ENCODE assay signal across 13 cellular contexts in the genomic region with DNA sequence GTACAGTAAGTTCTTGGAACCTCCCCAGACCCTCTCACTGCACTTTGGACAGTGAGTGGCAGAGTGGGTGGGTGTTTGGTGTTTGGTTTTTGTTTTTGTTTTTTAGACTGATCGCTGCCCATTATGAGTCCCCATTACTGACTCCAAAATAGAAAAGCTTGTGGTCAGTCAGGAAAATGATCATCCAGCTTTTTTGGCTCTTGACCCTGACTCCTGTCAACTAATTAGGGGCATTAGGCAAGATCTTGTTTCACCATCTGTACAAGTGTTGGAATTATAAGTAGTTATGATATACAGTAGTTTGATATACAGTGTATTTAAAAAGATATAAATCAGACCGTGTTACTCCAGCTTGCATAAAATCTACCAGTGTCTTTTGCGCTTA. TPM values are rescaled to one million over a fixed set of nuclear protein-coding genes. Genes with fewer than 3 reads are reported as not detected.
DNase-seq lines count a peak whose midpoint lies in the region; ATAC-seq and TF ChIP-seq lines count a peak whose summit lies in the region.
"Had no signal": no experiment of that assay in that cellular context is flagged by ENCODE, and none has a peak within 500 bp of the region (broad histone marks: within the 10 kb centered on the region; RNA-seq: fewer than 3 reads in every experiment).

No MANE protein-coding gene starts in this region.

- H3K9me2 ChIP-seq in PC-9 (ENCODE audit: insufficient read depth) = no peaks in the 10 kb centered on the region

- no peaks in the 10 kb centered on the region for H3K27me3 ChIP-seq in PC-9 (ENCODE audit: insufficient read depth, low read depth)
- no peaks in the 10 kb centered on the region for H3K27me3 ChIP-seq in mammary epithelial cell (ENCODE audit: insufficient read depth, low read length)
- H3K27me3 ChIP-seq in muscle layer of colon (ENCODE audit: control insufficient read depth in 1 of 2, insufficient read depth in 2 of 2, low read length in 2 of 2) = no peaks in the 10 kb centered on the region
- H3K27me3 ChIP-seq in tibial artery = no peaks in the 10 kb centered on the region

- intact Hi-C loops in PC-9 (cut with micrococcal nuclease; ENCODE audit: unreplicated experiment) (loop anchor here (5.0 kb wide), 1 partner anchor 250 kb away; a partner anchor contains a TSS), mammary epithelial cell (cut with micrococcal nuclease) (loop anchor here (10.0 kb wide), 2 partner anchors 162 to 398 kb away; a partner anchor contains a TSS), tibial artery (cut with DNase I; ENCODE audit: low total_unique reads) (loop anchor here (10.0 kb wide), 1 partner anchor 1768 kb away; no protein-coding TSS in a partner anchor)

- H3K27ac ChIP-seq in PC-9 = peak overlapping the region; percentile 99
- peak overlapping the region; percentile 70 for H3K27ac ChIP-seq in mammary epithelial cell (ENCODE audit: insufficient read depth, low read depth, low read length)
- peak overlapping the region; percentile 73 for H3K27ac ChIP-seq in muscle layer of colon (ENCODE audit: low read depth, low read length)
- peak overlapping the region; percentile 96 to 98 for H3K27ac ChIP-seq in tibial artery

- no peak for ATAC-seq in HG03342 (IDR thresholded peaks at IDR 0.05; ENCODE audit: unreplicated experiment)
- ATAC-seq: activated CD8-positive, alpha-beta T cell treated with anti-CD3 and anti-CD28 coated beads for 36 hours; stimulated activated naive B cell treated with anti-CD40 and anti-IgM and Interleukin-4, amounts not matched to agents 10 μg/mL and 1 μg/mL and 100 μg/mL, for 72 hours had no signal

- no peak for TF ChIP-seq CTCF in PC-9 (conservative IDR thresholded peaks at IDR 0.05)
- no peak for TF ChIP-seq CTCF in mammary epithelial cell (conservative IDR thresholded peaks at IDR 0.05 in 1 of 2, IDR thresholded peaks at IDR 0.05 in 1 of 2; ENCODE audit: extremely low read depth in 1 of 2, insufficient read depth in 1 of 2, low read depth in 1 of 2, low read length in 2 of 2)
- no peak for TF ChIP-seq CTCF in tibial artery (IDR thresholded peaks at IDR 0.05)

- BruUV-seq in PC-9 (replicated peaks; lab: Mats Ljungman, UMichigan) = no TSS peak
- no TSS peak for BruUV-seq in mammary epithelial cell (replicated peaks; lab: Mats Ljungman, UMichigan)

- dilution Hi-C loops in mammary epithelial cell (cut with HindIII; ENCODE audit: low sequenced_read_pairs) = no loop called here

- no peak overlapping the region for H2AFZ ChIP-seq in PC-9
- no peak overlapping the region for H2AFZ ChIP-seq in mammary epithelial cell (ENCODE audit: low read depth, low read length)

- no peaks in the 10 kb centered on the region for H4K20me1 ChIP-seq in PC-9 (ENCODE audit: insufficient read depth)
- H4K20me1 ChIP-seq in mammary epithelial cell (ENCODE audit: insufficient read depth, low read length) = no peaks in the 10 kb centered on the region

- in situ Hi-C loops in mammary epithelial cell (cut with MboI; ENCODE audit: low sequenced_read_pairs in 2 of 2) = no loop called here

- H3K4me3 ChIP-seq in PC-9 (peak overlapping the region; percentile 14; the same call in 1 of the 2 replicates), mammary epithelial cell (replicated peaks in 1 of 3; ENCODE audit: insufficient read depth in 1 of 3, low read depth in 2 of 3, low read length in 3 of 3) (no peak overlapping the region), muscle layer of colon (ENCODE audit: low read depth in 1 of 2, low read length in 2 of 2) (no peak overlapping the region), tibial artery (no peak overlapping the region)

- H3K4me2 ChIP-seq in PC-9 (peak overlapping the region; percentile 96), mammary epithelial cell (ENCODE audit: insufficient read depth, low read depth, low read length) (peak overlapping the region; percentile 48)

- WGBS in mammary epithelial cell (ENCODE audit: low coverage, missing lambda C conversion rate) = 100% methylated on average over 3 of the region's 3 CpGs

- POLR2A ChIA-PET in PC-9 (lab: Charles Lee; ENCODE audit: unreplicated experiment) = interaction anchor here (0.7 to 1.0 kb wide), 3 partner anchors 12 to 62 kb away, joined by 3 to 11 read pairs (median 3); no protein-coding TSS in a partner anchor

- H3K4me1 ChIP-seq in PC-9 (replicated peaks; ENCODE audit: insufficient read depth) (peaks cover 97% of the 10 kb centered on the region), mammary epithelial cell (ENCODE audit: insufficient read depth, low read length) (peaks cover 74% of the 10 kb centered on the region), muscle layer of colon (ENCODE audit: insufficient read depth, low read length) (peaks cover 54% of the 10 kb centered on the region), tibial artery (peaks cover 0 to 100% (median 77%) of the 10 kb centered on the region in 4 donors)

- no peak for DNase-seq in PC-9
- DNase-seq in mammary epithelial cell = no peak
- DNase-seq in tibial artery = no peak
- DNase-seq in activated naive CD4-positive, alpha-beta T cell treated with Interleukin-2 at 50 U/mL for 16 hours = no peak
- no peak for DNase-seq in stimulated activated naive CD4-positive, alpha-beta T cell treated with Interleukin-2 at 50 U/mL for 16 hours (lab: John Stamatoyannopoulos, UW)
- DNase-seq: activated CD8-positive, alpha-beta T cell treated with anti-CD3 and anti-CD28 coated beads for 36 hours; CD8-positive, alpha-beta memory T cell; NCI-H1092; NCI-H345; stimulated activated CD4-positive, alpha-beta T cell treated with anti-CD3 and anti-CD28 coated beads, Interleukin-4, amount 100 ng/mL, for 24 hours; stimulated activated naive B cell treated with anti-CD40 and anti-IgM and Interleukin-4, amounts not matched to agents 10 μg/mL and 1 μg/mL and 100 μg/mL, for 72 hours had no signal

- CTCF ChIA-PET in PC-9 (lab: Charles Lee) (interaction anchor here (1.3 kb wide), 1 partner anchor 57 kb away, joined by 3 read pairs; no protein-coding TSS in a partner anchor), mammary epithelial cell (lab: Charles Lee; ENCODE audit: low non-redundant PET) (no interaction called here)

- peaks cover 10% of the 10 kb centered on the region; the same call in 1 of the 2 replicates for H3K36me3 ChIP-seq in PC-9 (ENCODE audit: low read depth)
- no peaks in the 10 kb centered on the region for H3K36me3 ChIP-seq in mammary epithelial cell (ENCODE audit: insufficient read depth, low read length)
- H3K36me3 ChIP-seq in muscle layer of colon (ENCODE audit: insufficient read depth, low read length) = peaks cover 7% of the 10 kb centered on the region
- no peaks in the 10 kb centered on the region for H3K36me3 ChIP-seq in tibial artery

- H3F3A ChIP-seq in PC-9 (ENCODE audit: insufficient read depth, low read depth) = peaks cover 72% of the 10 kb centered on the region

- H3K9me3 ChIP-seq in PC-9 (ENCODE audit: insufficient read depth, low read depth) (no peaks in the 10 kb centered on the region), mammary epithelial cell (replicated peaks; ENCODE audit: insufficient read depth, low read length) (no peaks in the 10 kb centered on the region), muscle layer of colon (ENCODE audit: low read length) (no peaks in the 10 kb centered on the region), tibial artery (no peaks in the 10 kb centered on the region)

- H3K9ac ChIP-seq in mammary epithelial cell (ENCODE audit: insufficient read depth, low read length) (peak overlapping the region; percentile 30), muscle layer of colon (ENCODE audit: low read length) (no peak overlapping the region)

- peaks cover 60% of the 10 kb centered on the region for H3K79me2 ChIP-seq in PC-9 (ENCODE audit: low read depth)
- peaks cover 21% of the 10 kb centered on the region for H3K79me2 ChIP-seq in mammary epithelial cell (ENCODE audit: insufficient read depth, low read length)

RNA-seq across cellular contexts. Expression of a gene that starts 6.3 kb away (rescaled TPM):
- total RNA-seq in PC-9 (2021) = 32.2 and 51.7 TPM in 2 replicates
- 10 to 100 TPM; 20.8 to 24.3 TPM for total RNA-seq in mammary epithelial cell
- 25.3 TPM for polyA plus RNA-seq in mammary epithelial cell
- 10.0 TPM for polyA minus RNA-seq in mammary epithelial cell

RNA-seq across cellular contexts. Expression of a gene that starts 6.7 kb away (rescaled TPM):
- 11.8 and 14.6 TPM in 2 replicates for total RNA-seq in PC-9 (2021)
- 10 to 100 TPM; 20.2 to 25.0 TPM for total RNA-seq in mammary epithelial cell
- polyA plus RNA-seq in mammary epithelial cell = 5.4 TPM
- polyA minus RNA-seq in mammary epithelial cell = 10.9 TPM
